10 cellular contexts compared by ENCODE assay signal in the genomic region with DNA sequence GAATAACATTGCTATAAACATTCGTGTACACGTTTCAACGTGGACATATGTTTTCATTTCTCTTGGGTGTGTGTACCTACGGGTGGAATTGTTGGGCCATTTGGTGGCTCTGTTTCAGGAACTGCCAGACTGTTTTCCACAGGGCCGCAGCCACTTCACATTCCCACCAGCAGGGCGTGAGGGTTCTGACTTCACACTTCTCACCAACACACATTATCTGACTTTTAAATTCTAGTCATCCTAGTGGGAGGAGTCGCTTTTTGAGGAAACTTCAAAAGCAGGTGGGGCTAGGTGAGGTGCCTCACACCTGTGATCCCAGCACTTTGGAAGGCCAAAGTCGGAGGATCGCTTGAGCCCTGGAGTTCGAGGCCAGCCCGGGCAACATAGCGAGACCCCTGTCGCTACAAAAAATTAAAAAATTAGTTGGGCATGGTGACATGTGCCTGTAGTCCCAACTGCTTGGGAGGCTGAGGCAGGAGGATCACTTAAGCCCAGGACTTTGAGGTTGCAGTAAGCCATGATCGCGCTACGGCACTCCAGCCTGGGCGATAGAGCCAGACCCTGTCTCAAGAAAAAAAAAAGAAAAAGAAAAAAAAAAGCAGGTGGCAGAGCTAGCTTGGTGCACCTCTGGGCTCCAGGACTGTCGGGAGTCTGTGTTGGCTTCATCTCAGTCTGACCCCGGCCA. TPM values are rescaled to one million over a fixed set of nuclear protein-coding genes. Genes with fewer than 3 reads are reported as not detected.
DNase-seq lines count a peak whose midpoint lies in the region; ATAC-seq, FAIRE-seq and TF ChIP-seq lines count a peak whose summit lies in the region.
"Had no signal": no experiment of that assay in that cellular context is flagged by ENCODE, and none has a peak within 500 bp of the region (broad histone marks: within the 10 kb centered on the region; RNA-seq: fewer than 3 reads in every experiment).

No MANE protein-coding gene starts in this region.

- no TSS peak for BruUV-seq in HepG2 (replicated peaks; lab: Mats Ljungman, UMichigan)

- H3K4me3 ChIP-seq in astrocyte (ENCODE audit: insufficient read depth, low read depth, low read length) = no peak overlapping the region
- H3K4me3 ChIP-seq in HepG2 (replicated peaks in 1 of 3; ENCODE audit: insufficient read depth in 1 of 3, low read depth in 2 of 3, low read length in 3 of 3) = peak overlapping the region in 1 of 3 experiments; percentile 29; a peak in 1 of 6 replicates
- H3K4me3 ChIP-seq: thoracic aorta had no signal

- H3K27ac Mint-ChIP-seq in astrocyte (ENCODE audit: unreplicated experiment) = no peak overlapping the region
- no peak overlapping the region for H3K27ac Mint-ChIP-seq in activated CD4-positive, alpha-beta T cell treated with anti-CD3 and anti-CD28 coated beads for 36 hours

- H3K9ac ChIP-seq in astrocyte (ENCODE audit: low read length) (no peak overlapping the region), HepG2 (ENCODE audit: insufficient read depth, low read depth, low read length) (no peak overlapping the region)

- H4K20me1 ChIP-seq in astrocyte (ENCODE audit: insufficient read depth, low read length) (no peaks in the 10 kb centered on the region), HepG2 (ENCODE audit: insufficient read depth, low read length) (no peaks in the 10 kb centered on the region)

- intact Hi-C loops in HepG2 (cut with micrococcal nuclease; ENCODE audit: unreplicated experiment) = no loop called here
- intact Hi-C loops in activated CD4-positive, alpha-beta T cell treated with anti-CD3 and anti-CD28 coated beads for 36 hours (cut with DNase I, micrococcal nuclease) = no loop called here

- 57% methylated on average over 19 of the region's 19 CpGs for WGBS in HepG2 (ENCODE audit: low lambda C conversion rate)

- ATAC-seq in HepG2 = peak; percentile 29; the same call in 2 of the 3 replicates
- no peak for ATAC-seq in activated CD4-positive, alpha-beta T cell treated with anti-CD3 and anti-CD28 coated beads for 36 hours
- no peak for ATAC-seq in GM21381 (IDR thresholded peaks at IDR 0.05; ENCODE audit: unreplicated experiment)

- H3K27me3 Mint-ChIP-seq in astrocyte (ENCODE audit: low read depth, unreplicated experiment) = peaks cover 45% of the 10 kb centered on the region
- H3K27me3 Mint-ChIP-seq in activated CD4-positive, alpha-beta T cell treated with anti-CD3 and anti-CD28 coated beads for 36 hours = peaks cover 23% of the 10 kb centered on the region

- peak; percentile 62 for TF ChIP-seq CTCF in astrocyte (IDR thresholded peaks at IDR 0.05; ENCODE audit: insufficient read depth, low read depth, low read length)
- TF ChIP-seq CTCF in HepG2 (CRISPR knock-in tag; IDR thresholded peaks at IDR 0.05) = peak; percentile 53

- CTCF ChIA-PET in HepG2 (lab: Yijun Ruan, JAX; ENCODE audit: low intra/inter-chr PET ratio, low total read pairs) = no interaction called here
- CTCF ChIA-PET in activated CD4-positive, alpha-beta T cell treated with anti-CD3 and anti-CD28 coated beads for 36 hours (lab: Charles Lee) = interaction anchor here (1.5 kb wide), 1 partner anchor 15 kb away, joined by 7 read pairs; no protein-coding TSS in a partner anchor

- no peak for TF ChIP-seq RAD21 in HepG2 (CRISPR knock-in tag; IDR thresholded peaks at IDR 0.05)

- H3K27me3 ChIP-seq in astrocyte (ENCODE audit: insufficient read depth, low read length) (peaks cover 27% of the 10 kb centered on the region), HepG2 (ENCODE audit: control insufficient read depth in 1 of 2, insufficient read depth in 2 of 2, low read length in 2 of 2) (peaks cover 4 to 6% of the 10 kb centered on the region in 2 experiments; a peak in 3 of 5 replicates)

- peak; percentile 5 for FAIRE-seq in astrocyte (lab: Jason Lieb, UNC)
- FAIRE-seq in HepG2 (lab: Jason Lieb, UNC) = peak; percentile 56

- H3K4me2 ChIP-seq in astrocyte (ENCODE audit: low read length) = peak overlapping the region; percentile 32
- H3K4me2 ChIP-seq in HepG2 (ENCODE audit: low read depth, low read length) = peak overlapping the region; percentile 55

- TF ChIP-seq EP300 in HepG2 (IDR thresholded peaks at IDR 0.05; ENCODE audit: low read depth in 2 of 2, low read length in 2 of 2) = no peak
- TF ChIP-seq EP300 in HepG2 (CRISPR knock-in tag; IDR thresholded peaks at IDR 0.05; ENCODE audit: borderline replicate concordance) = no peak

- peaks cover 1% of the 10 kb centered on the region for H3K36me3 Mint-ChIP-seq in astrocyte (ENCODE audit: low read depth, unreplicated experiment)
- H3K36me3 Mint-ChIP-seq in activated CD4-positive, alpha-beta T cell treated with anti-CD3 and anti-CD28 coated beads for 36 hours (ENCODE audit: low read depth) = no peaks in the 10 kb centered on the region

- H3K36me3 ChIP-seq in astrocyte (ENCODE audit: insufficient read depth, low read length) = no peaks in the 10 kb centered on the region
- H3K36me3 ChIP-seq in HepG2 (replicated peaks in 1 of 2; ENCODE audit: control insufficient read depth in 1 of 2, insufficient read depth in 2 of 2, low read length in 2 of 2) = no peaks in the 10 kb centered on the region
- H3K36me3 ChIP-seq: thoracic aorta had no signal

- no peak overlapping the region for H2AFZ ChIP-seq in astrocyte (ENCODE audit: low read depth, low read length)
- no peak overlapping the region for H2AFZ ChIP-seq in HepG2 (ENCODE audit: low read length)

- H3K4me3 Mint-ChIP-seq in astrocyte (ENCODE audit: unreplicated experiment) = no peak overlapping the region
- H3K4me3 Mint-ChIP-seq in activated CD4-positive, alpha-beta T cell treated with anti-CD3 and anti-CD28 coated beads for 36 hours = no peak overlapping the region

- H3K79me2 ChIP-seq in astrocyte (ENCODE audit: insufficient read depth, low read length) = no peaks in the 10 kb centered on the region
- no peaks in the 10 kb centered on the region for H3K79me2 ChIP-seq in HepG2 (ENCODE audit: insufficient read depth, low read length)

- in situ Hi-C loops in HepG2 (cut with HindIII; ENCODE audit: extremely low pct_ligation_motif_present, low pct_unique_long_range_greater_than_20kb) = no loop called here

- H3K9me3 ChIP-seq in astrocyte (ENCODE audit: insufficient read depth, low read depth, low read length) (no peaks in the 10 kb centered on the region), HepG2 (ENCODE audit: low read length) (no peaks in the 10 kb centered on the region)
- H3K9me3 ChIP-seq: thoracic aorta had no signal

- H3K4me1 Mint-ChIP-seq in astrocyte (ENCODE audit: low read depth, unreplicated experiment) = no peaks in the 10 kb centered on the region
- no peaks in the 10 kb centered on the region for H3K4me1 Mint-ChIP-seq in activated CD4-positive, alpha-beta T cell treated with anti-CD3 and anti-CD28 coated beads for 36 hours

- H3K4me1 ChIP-seq in astrocyte (ENCODE audit: insufficient read depth, low read length) (peaks cover 2% of the 10 kb centered on the region), HepG2 (ENCODE audit: insufficient read depth, low read length) (peaks cover 39% of the 10 kb centered on the region)

- POLR2A ChIA-PET in HepG2 (lab: Yijun Ruan, JAX) = no interaction called here
- POLR2A ChIA-PET in activated CD4-positive, alpha-beta T cell treated with anti-CD3 and anti-CD28 coated beads for 36 hours (lab: Charles Lee) = no interaction called here

- no peak overlapping the region for H3K27ac ChIP-seq in astrocyte (ENCODE audit: low read depth, low read length)
- H3K27ac ChIP-seq in HepG2 (ENCODE audit: extremely low read length, insufficient read depth, low read length) = peak overlapping the region; percentile 12
- H3K27ac ChIP-seq: thoracic aorta had no signal

- peak; percentile 9 for DNase-seq in COLO668 (lab: John Stamatoyannopoulos, UW; ENCODE audit: unreplicated experiment)
- DNase-seq in HT-29 (ENCODE audit: low spot score) = peak; percentile 75
- no peak for DNase-seq in astrocyte (ENCODE audit: low read depth)
- DNase-seq in HepG2 (ENCODE audit: low spot score) = peak; percentile 42
- no peak for DNase-seq in GDM1 (lab: John Stamatoyannopoulos, UW)
- no peak for DNase-seq in activated CD4-positive, alpha-beta T cell treated with anti-CD3 and anti-CD28 coated beads for 36 hours
- no peak for DNase-seq in globus pallidus (ENCODE audit: low spot score)

- peaks cover 4% of the 10 kb centered on the region for H3K9me3 Mint-ChIP-seq in astrocyte (ENCODE audit: unreplicated experiment)
- no peaks in the 10 kb centered on the region for H3K9me3 Mint-ChIP-seq in activated CD4-positive, alpha-beta T cell treated with anti-CD3 and anti-CD28 coated beads for 36 hours (ENCODE audit: low read depth)

- no peak for TF ChIP-seq POLR2A in HepG2 (IDR thresholded peaks at IDR 0.05; ENCODE audit: insufficient read depth in 1 of 2, low read depth in 2 of 2, low read length in 2 of 2)

RNA-seq across cellular contexts. Expression of gene TSPAN17, which starts 28.5 kb away (rescaled TPM):
- 25.6 and 34.2 TPM in 2 replicates for total RNA-seq in HT-29 (2014; rRNA removed; shearing (Covaris generic))
- 56.5 and 57.2 TPM in 2 replicates for total RNA-seq in astrocyte
- total RNA-seq in HepG2 (2016; rRNA removed; fragmentation: Illumina TruSeq; extraction: Trizol) = 10.1 and 11.5 TPM in 2 replicates
- total RNA-seq in HepG2 (2016; cell fraction: cytosol; rRNA removed; fragmentation: Illumina TruSeq; extraction: Trizol; ENCODE audit: low read depth) = 14.4 and 15.0 TPM in 2 replicates
- 9.9 and 11.9 TPM in 2 replicates for total RNA-seq in HepG2 (2016; cell fraction: insoluble cytoplasmic fraction; rRNA removed; fragmentation: Illumina TruSeq; extraction: Trizol)
- total RNA-seq in HepG2 (2016; cell fraction: membrane; rRNA removed; fragmentation: Illumina TruSeq; extraction: Trizol) = 28.4 and 30.1 TPM in 2 replicates
- 6.7 and 8.6 TPM in 2 replicates for total RNA-seq in HepG2 (2016; cell fraction: nucleus; rRNA removed; fragmentation: Illumina TruSeq; extraction: Trizol)
- polyA plus RNA-seq in HepG2 (2011; rRNA removed) = 15.0 and 20.0 TPM in 2 replicates
- polyA plus RNA-seq in HepG2 (2011; cell fraction: cytosol; rRNA removed) = 14.6 and 15.9 TPM in 2 replicates
- 34.5 and 40.1 TPM in 2 replicates for polyA plus RNA-seq in HepG2 (2011; cell fraction: nucleus; rRNA removed)
- polyA plus RNA-seq in HepG2 (2012) = 7.5 and 9.2 TPM in 2 replicates
- polyA plus RNA-seq in HepG2 (2016; cell fraction: cytosol; fragmentation: Illumina TruSeq; extraction: Trizol; ENCODE audit: low read depth) = 20.7 and 22.9 TPM in 2 replicates
- polyA plus RNA-seq in HepG2 (2016; cell fraction: insoluble cytoplasmic fraction; fragmentation: Illumina TruSeq; extraction: Trizol; ENCODE audit: low read depth) = 11.8 and 14.9 TPM in 2 replicates
- 32.1 and 34.7 TPM in 2 replicates for polyA plus RNA-seq in HepG2 (2016; cell fraction: membrane; fragmentation: Illumina TruSeq; extraction: Trizol; ENCODE audit: low read depth)
- polyA plus RNA-seq in HepG2 (2016; cell fraction: nucleus; fragmentation: Illumina TruSeq; extraction: Trizol; ENCODE audit: insufficient read depth, low read depth) = 17.6 and 18.4 TPM in 2 replicates
- 26.2 and 35.2 TPM in 2 replicates for polyA minus RNA-seq in HepG2 (2011; rRNA and poly(A)+ RNA removed; ENCODE audit: low replicate concordance)
- polyA minus RNA-seq in HepG2 (2011; cell fraction: cytosol; rRNA and poly(A)+ RNA removed) = 9.8 and 12.6 TPM in 2 replicates
- polyA minus RNA-seq in HepG2 (2011; cell fraction: nucleus; rRNA and poly(A)+ RNA removed) = 6.7 and 8.6 TPM in 2 replicates
- 10 to 100 TPM; 19.4 to 25.2 TPM for total RNA-seq in activated CD4-positive, alpha-beta T cell treated with anti-CD3 and anti-CD28 coated beads for 36 hours

RNA-seq across cellular contexts. Expression of gene EIF4E1B, which starts 45.3 kb away (rescaled TPM):
- not detected in 2 replicates for total RNA-seq in HT-29 (2014; rRNA removed; shearing (Covaris generic))
- total RNA-seq in astrocyte (not detected in 2 replicates), HepG2 (2016; rRNA removed; fragmentation: Illumina TruSeq; extraction: Trizol) (not detected in 2 replicates)
- not detected in 2 replicates for total RNA-seq in HepG2 (2016; cell fraction: cytosol; rRNA removed; fragmentation: Illumina TruSeq; extraction: Trizol; ENCODE audit: low read depth)
- not detected in 2 replicates for total RNA-seq in HepG2 (2016; cell fraction: insoluble cytoplasmic fraction; rRNA removed; fragmentation: Illumina TruSeq; extraction: Trizol)
- not detected in 2 replicates for total RNA-seq in HepG2 (2016; cell fraction: membrane; rRNA removed; fragmentation: Illumina TruSeq; extraction: Trizol)
- not detected in 2 replicates for total RNA-seq in HepG2 (2016; cell fraction: nucleus; rRNA removed; fragmentation: Illumina TruSeq; extraction: Trizol)
- polyA plus RNA-seq in HepG2 (2011; rRNA removed) = not detected in 2 replicates
- not detected in 2 replicates for polyA plus RNA-seq in HepG2 (2011; cell fraction: cytosol; rRNA removed)
- not detected in 2 replicates for polyA plus RNA-seq in HepG2 (2011; cell fraction: nucleus; rRNA removed)
- polyA plus RNA-seq in HepG2 (2012) = not detected in 2 replicates
- polyA plus RNA-seq in HepG2 (2016; cell fraction: cytosol; fragmentation: Illumina TruSeq; extraction: Trizol; ENCODE audit: low read depth) = not detected in 2 replicates
- polyA plus RNA-seq in HepG2 (2016; cell fraction: insoluble cytoplasmic fraction; fragmentation: Illumina TruSeq; extraction: Trizol; ENCODE audit: low read depth) = not detected in 2 replicates
- not detected in 2 replicates for polyA plus RNA-seq in HepG2 (2016; cell fraction: membrane; fragmentation: Illumina TruSeq; extraction: Trizol; ENCODE audit: low read depth)
- polyA plus RNA-seq in HepG2 (2016; cell fraction: nucleus; fragmentation: Illumina TruSeq; extraction: Trizol; ENCODE audit: insufficient read depth, low read depth) = not detected in 2 replicates
- polyA minus RNA-seq in HepG2 (2011; rRNA and poly(A)+ RNA removed; ENCODE audit: low replicate concordance) = 0.07 TPM in 1 of 2 replicates, not detected in the other
- polyA minus RNA-seq in HepG2 (2011; cell fraction: cytosol; rRNA and poly(A)+ RNA removed) = not detected in 2 replicates
- polyA minus RNA-seq in HepG2 (2011; cell fraction: nucleus; rRNA and poly(A)+ RNA removed) = not detected in 2 replicates
- not detected for total RNA-seq in activated CD4-positive, alpha-beta T cell treated with anti-CD3 and anti-CD28 coated beads for 36 hours
- total RNA-seq: pulmonary artery endothelial cell, thoracic aorta had no signal

RNA-seq across cellular contexts. Expression of gene SNCB, which starts 45.5 kb away (rescaled TPM):
- not detected in 2 replicates for total RNA-seq in HT-29 (2014; rRNA removed; shearing (Covaris generic))
- 2.7 and 3.4 TPM in 2 replicates for total RNA-seq in astrocyte
- not detected in 2 replicates for total RNA-seq in HepG2 (2016; rRNA removed; fragmentation: Illumina TruSeq; extraction: Trizol)
- not detected in 2 replicates for total RNA-seq in HepG2 (2016; cell fraction: cytosol; rRNA removed; fragmentation: Illumina TruSeq; extraction: Trizol; ENCODE audit: low read depth)
- not detected in 2 replicates for total RNA-seq in HepG2 (2016; cell fraction: insoluble cytoplasmic fraction; rRNA removed; fragmentation: Illumina TruSeq; extraction: Trizol)
- total RNA-seq in HepG2 (2016; cell fraction: membrane; rRNA removed; fragmentation: Illumina TruSeq; extraction: Trizol) = not detected in 2 replicates
- not detected in 2 replicates for total RNA-seq in HepG2 (2016; cell fraction: nucleus; rRNA removed; fragmentation: Illumina TruSeq; extraction: Trizol)
- not detected in 2 replicates for polyA plus RNA-seq in HepG2 (2011; rRNA removed)
- polyA plus RNA-seq in HepG2 (2011; cell fraction: cytosol; rRNA removed) = not detected in 2 replicates
- not detected in 2 replicates for polyA plus RNA-seq in HepG2 (2011; cell fraction: nucleus; rRNA removed)
- not detected in 2 replicates for polyA plus RNA-seq in HepG2 (2012)
- polyA plus RNA-seq in HepG2 (2016; cell fraction: cytosol; fragmentation: Illumina TruSeq; extraction: Trizol; ENCODE audit: low read depth) = not detected in 2 replicates
- not detected in 2 replicates for polyA plus RNA-seq in HepG2 (2016; cell fraction: insoluble cytoplasmic fraction; fragmentation: Illumina TruSeq; extraction: Trizol; ENCODE audit: low read depth)
- polyA plus RNA-seq in HepG2 (2016; cell fraction: membrane; fragmentation: Illumina TruSeq; extraction: Trizol; ENCODE audit: low read depth) = not detected in 2 replicates
- not detected in 2 replicates for polyA plus RNA-seq in HepG2 (2016; cell fraction: nucleus; fragmentation: Illumina TruSeq; extraction: Trizol; ENCODE audit: insufficient read depth, low read depth)
- polyA minus RNA-seq in HepG2 (2011; rRNA and poly(A)+ RNA removed; ENCODE audit: low replicate concordance) = not detected in 2 replicates
- not detected in 2 replicates for polyA minus RNA-seq in HepG2 (2011; cell fraction: cytosol; rRNA and poly(A)+ RNA removed)
- polyA minus RNA-seq in HepG2 (2011; cell fraction: nucleus; rRNA and poly(A)+ RNA removed) = not detected in 2 replicates
- total RNA-seq in activated CD4-positive, alpha-beta T cell treated with anti-CD3 and anti-CD28 coated beads for 36 hours = under 1 TPM; 0.46 to 0.55 TPM
- total RNA-seq: thoracic aorta had no signal

Comparison
In these comparisons a context has a peak if more than half of its experiments do, and no peak if none do; other contexts are left out.
1. DNase-seq: peak in COLO668 (single experiment), HT-29 (single experiment) and HepG2 (single experiment); none in astrocyte (single experiment), GDM1 (single experiment), activated CD4-positive, alpha-beta T cell treated with anti-CD3 and anti-CD28 coated beads for 36 hours (single experiment) and globus pallidus (single experiment).